ENCODE assay signal across 27 cellular contexts in genomic region chr3:141183606-141184005, GRCh38.
"Had no signal": no experiment of that assay in that cellular context is flagged by ENCODE, and none has a peak within 500 bp of the region (broad histone marks: within the 10 kb centered on the region; RNA-seq: fewer than 3 reads in every experiment).

No MANE protein-coding gene starts in this region.

- H3K27ac ChIP-seq: neural progenitor cell, ovary, parathyroid adenoma, psoas muscle, right lobe of liver, sigmoid colon, stomach, tibial artery, transverse colon, upper lobe of right lung, uterus had no signal

- H3K27ac Mint-ChIP-seq: naive thymus-derived CD8-positive, alpha-beta T cell; natural killer cell treated with Interleukin-12 subunit alpha and Interleukin-12 subunit beta and Interleukin-15 and Interleukin-18, amount 100 ng/mL, for 72 hours; neural progenitor cell; progenitor cell of endocrine pancreas; stimulated activated effector memory CD8-positive, alpha-beta T cell treated with anti-CD3 and anti-CD28 coated beads, Interleukin-12 subunit alpha, Interleukin-12 subunit beta, amount 100 ng/mL, for 72 hours; stimulated activated naive B cell treated with anti-CD40 and anti-IgM and Interleukin-4, amounts not matched to agents 10 μg/mL and 1 μg/mL and 100 μg/mL, for 72 hours; stimulated activated naive CD8-positive, alpha-beta T cell treated with anti-CD3 and anti-CD28 coated beads, Interleukin-15, Interleukin-2, amounts not matched to agents 100 ng/mL and 50 ng/mL, for 24 hours; type B pancreatic cell had no signal

- H3K27me3 Mint-ChIP-seq: stimulated activated naive CD8-positive, alpha-beta T cell treated with anti-CD3 and anti-CD28 coated beads, Interleukin-15, Interleukin-2, amounts not matched to agents 100 ng/mL and 50 ng/mL, for 24 hours; type B pancreatic cell had no signal

- H3K4me3 ChIP-seq: neural progenitor cell, ovary, psoas muscle, right lobe of liver, sigmoid colon, stomach, tibial artery, transverse colon, upper lobe of right lung, uterus had no signal

- ATAC-seq: naive thymus-derived CD8-positive, alpha-beta T cell; natural killer cell treated with Interleukin-12 subunit alpha and Interleukin-12 subunit beta and Interleukin-15 and Interleukin-18, amount 100 ng/mL, for 72 hours; psoas muscle; right cardiac atrium; right lobe of liver; stimulated activated effector memory CD8-positive, alpha-beta T cell treated with anti-CD3 and anti-CD28 coated beads, Interleukin-12 subunit alpha, Interleukin-12 subunit beta, amount 100 ng/mL, for 72 hours; stimulated activated naive B cell treated with anti-CD40 and anti-IgM and Interleukin-4, amounts not matched to agents 10 μg/mL and 1 μg/mL and 100 μg/mL, for 72 hours; upper lobe of right lung had no signal

- H3K9me3 ChIP-seq: psoas muscle, right lobe of liver, transverse colon, upper lobe of right lung, uterus had no signal

- H3K4me3 Mint-ChIP-seq: naive thymus-derived CD8-positive, alpha-beta T cell; natural killer cell treated with Interleukin-12 subunit alpha and Interleukin-12 subunit beta and Interleukin-15 and Interleukin-18, amount 100 ng/mL, for 72 hours; neural progenitor cell; stimulated activated effector memory CD8-positive, alpha-beta T cell treated with anti-CD3 and anti-CD28 coated beads, Interleukin-12 subunit alpha, Interleukin-12 subunit beta, amount 100 ng/mL, for 72 hours; stimulated activated naive B cell treated with anti-CD40 and anti-IgM and Interleukin-4, amounts not matched to agents 10 μg/mL and 1 μg/mL and 100 μg/mL, for 72 hours; stimulated activated naive CD8-positive, alpha-beta T cell treated with anti-CD3 and anti-CD28 coated beads, Interleukin-15, Interleukin-2, amounts not matched to agents 100 ng/mL and 50 ng/mL, for 24 hours; type B pancreatic cell had no signal

- H3K36me3 ChIP-seq: neural progenitor cell, ovary, right lobe of liver, sigmoid colon, stomach, tibial artery, transverse colon, upper lobe of right lung, uterus had no signal

- H3K27me3 ChIP-seq: neural progenitor cell, ovary, right lobe of liver, sigmoid colon, stomach, tibial artery, transverse colon, upper lobe of right lung, uterus had no signal

- H3K4me1 Mint-ChIP-seq: naive thymus-derived CD8-positive, alpha-beta T cell; neural progenitor cell; stimulated activated effector memory CD8-positive, alpha-beta T cell treated with anti-CD3 and anti-CD28 coated beads, Interleukin-12 subunit alpha, Interleukin-12 subunit beta, amount 100 ng/mL, for 72 hours; stimulated activated naive B cell treated with anti-CD40 and anti-IgM and Interleukin-4, amounts not matched to agents 10 μg/mL and 1 μg/mL and 100 μg/mL, for 72 hours had no signal

- H3K4me1 ChIP-seq: neural progenitor cell, parathyroid adenoma, psoas muscle, right lobe of liver, sigmoid colon, stomach, tibial artery, transverse colon, upper lobe of right lung, uterus had no signal

- H3K36me3 Mint-ChIP-seq: stimulated activated effector memory CD8-positive, alpha-beta T cell treated with anti-CD3 and anti-CD28 coated beads, Interleukin-12 subunit alpha, Interleukin-12 subunit beta, amount 100 ng/mL, for 72 hours; stimulated activated naive B cell treated with anti-CD40 and anti-IgM and Interleukin-4, amounts not matched to agents 10 μg/mL and 1 μg/mL and 100 μg/mL, for 72 hours; type B pancreatic cell had no signal

- H3K9me3 Mint-ChIP-seq: stimulated activated effector memory CD8-positive, alpha-beta T cell treated with anti-CD3 and anti-CD28 coated beads, Interleukin-12 subunit alpha, Interleukin-12 subunit beta, amount 100 ng/mL, for 72 hours had no signal

- DNase-seq: naive thymus-derived CD8-positive, alpha-beta T cell; occipital lobe; ovary; posterior cingulate gyrus; psoas muscle; right cardiac atrium; right lobe of liver; sigmoid colon; small intestine; stimulated activated CD4-positive, alpha-beta T cell treated with anti-CD3 and anti-CD28 coated beads, Interleukin-15, amount 100 ng/mL, for 24 hours; stimulated activated CD4-positive, alpha-beta T cell treated with anti-CD3 and anti-CD28 coated beads, Interleukin-2, amount 100 ng/mL, for 24 hours; stimulated activated CD4-positive, alpha-beta T cell treated with anti-CD3 and anti-CD28 coated beads, Interleukin-2, amount 100 ng/mL, for 48 hours; stimulated activated CD4-positive, alpha-beta T cell treated with anti-CD3 and anti-CD28 coated beads, Interleukin-4, amount 100 ng/mL, for 24 hours; stimulated activated naive B cell treated with anti-CD40 and anti-IgM and Interleukin-4, amounts not matched to agents 10 μg/mL and 1 μg/mL and 100 μg/mL, for 72 hours; stimulated activated naive CD4-positive, alpha-beta T cell treated with Interleukin-2 at 50 U/mL for 16 hours; stomach; tibial artery; transverse colon; upper lobe of right lung; uterus had no signal
